In the genomic region with DNA sequence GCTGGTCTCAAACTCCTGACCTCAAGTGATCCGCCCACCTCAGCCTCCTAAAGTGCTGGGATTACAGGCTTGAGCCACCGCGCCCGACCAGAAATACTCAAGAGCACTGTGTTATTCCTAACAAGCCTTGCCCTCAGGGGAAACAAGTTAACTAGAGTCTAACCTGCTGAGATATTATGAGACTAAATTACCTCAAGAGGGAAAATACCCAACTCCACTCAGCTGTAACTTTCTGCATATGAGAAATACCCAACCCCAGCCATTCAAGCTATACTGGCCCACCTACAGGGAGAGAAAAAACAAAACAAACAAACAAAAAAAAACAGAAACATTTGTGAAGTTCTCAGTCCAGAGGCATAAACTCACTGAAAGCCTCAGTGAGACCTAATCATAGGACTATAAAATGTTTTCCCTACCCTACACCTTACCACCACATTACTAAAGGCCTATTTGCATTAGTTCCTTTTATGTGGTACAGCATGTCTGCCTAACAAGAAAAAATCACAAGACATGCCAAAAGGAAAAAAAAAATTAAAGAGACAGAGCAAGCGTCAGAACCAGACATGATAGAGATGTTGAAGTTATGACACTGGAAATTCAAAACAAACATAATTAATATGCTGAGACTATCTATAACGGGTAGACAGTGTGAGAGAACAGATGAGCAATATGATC, we compare ENCODE assay signal across 31 cellular contexts.
DNase-seq lines count a peak whose midpoint lies in the region; ATAC-seq, FAIRE-seq and TF ChIP-seq lines count a peak whose summit lies in the region.
"Had no signal": no experiment of that assay in that cellular context is flagged by ENCODE, and none has a peak within 500 bp of the region (broad histone marks: within the 10 kb centered on the region; RNA-seq: fewer than 3 reads in every experiment).

No MANE protein-coding gene starts in this region.

- H3K27me3 ChIP-seq in OCI-LY3 (ENCODE audit: low read depth, low read length): no peaks in the 10 kb centered on the region
- H3K27me3 ChIP-seq: adrenal gland, BE2C, body of pancreas, SJSA1, transverse colon had no signal

- DNase-seq in H54 (ENCODE audit: insufficient read length, low spot score) (no peak), RWPE1 (ENCODE audit: low spot score) (no peak), NCI-H2171 treated with DMSO at 0.1 percent for 48 hours (lab: John Stamatoyannopoulos, UW) (no peak)
- DNase-seq: activated CD4-positive, alpha-beta memory T cell treated with anti-CD3 and anti-CD28 coated beads for 36 hours; activated CD8-positive, alpha-beta memory T cell treated with anti-CD3 and anti-CD28 coated beads, Interleukin-2, amount 50 U/mL, for 4 hours; activated naive CD4-positive, alpha-beta T cell treated with anti-CD3 and anti-CD28 coated beads for 36 hours; adrenal gland; BE2C; body of pancreas; CD8-positive, alpha-beta memory T cell; cerebellar nuclear complex; DMS 273 treated with DMSO at 0.1 percent for 48 hours; EL; hippocampal formation; immature natural killer cell; left colon; mammary epithelial cell; NCI-H1092; NCI-H2029; NCI-H526 treated with DMSO at 0.1 percent for 48 hours; retina; stimulated activated CD4-positive, alpha-beta T cell treated with anti-CD3 and anti-CD28 coated beads, Interleukin-2, amount 100 ng/mL, for 24 hours; T-helper 1 cell; transverse colon had no signal

- no peaks in the 10 kb centered on the region for H3K79me2 ChIP-seq in OCI-LY3 (ENCODE audit: low read length)

- peak overlapping the region; percentile 58 for H3K27ac ChIP-seq in OCI-LY3 (ENCODE audit: low read length)
- H3K27ac ChIP-seq in RWPE1: no peak overlapping the region
- H3K27ac ChIP-seq: adrenal gland, body of pancreas, SJSA1, skin epidermis, transverse colon had no signal

- FAIRE-seq in H54 (lab: Jason Lieb, UNC): no peak

- peak overlapping the region; percentile 22 for H3K4me3 ChIP-seq in OCI-LY3 (ENCODE audit: low read length)
- H3K4me3 ChIP-seq: adrenal gland, body of pancreas, SJSA1, skin epidermis, transverse colon had no signal

- peak overlapping the region; percentile 13; the same call in 1 of the 2 replicates for H3K9ac ChIP-seq in OCI-LY3 (ENCODE audit: low read length)

- TF ChIP-seq CTCF in OCI-LY3 (IDR thresholded peaks at IDR 0.05; ENCODE audit: low read depth, low read length) (no peak), RWPE1 (conservative IDR thresholded peaks at IDR 0.05; ENCODE audit: low read depth) (no peak)

- ATAC-seq in GM18520 (IDR thresholded peaks at IDR 0.05; ENCODE audit: unreplicated experiment): peak; percentile 82
- ATAC-seq in GM21619 (IDR thresholded peaks at IDR 0.05; ENCODE audit: unreplicated experiment): peak; percentile 75
- ATAC-seq in HG02852 (IDR thresholded peaks at IDR 0.05; ENCODE audit: unreplicated experiment): peak; percentile 93
- no peak for ATAC-seq in GM21447 (IDR thresholded peaks at IDR 0.05; ENCODE audit: unreplicated experiment)
- ATAC-seq: body of pancreas, left colon had no signal

- H2AFZ ChIP-seq in OCI-LY3 (ENCODE audit: low read depth, low read length): 0 out of 2 replicates have a peak overlapping the region, but pooled peaks have one; percentile 35

- peaks cover 4% of the 10 kb centered on the region for H3K36me3 ChIP-seq in OCI-LY3 (replicated peaks; ENCODE audit: low read depth, low read length)
- H3K36me3 ChIP-seq: adrenal gland, BE2C, SJSA1, transverse colon had no signal

- POLR2A ChIA-PET in RWPE1 (lab: Yijun Ruan, JAX; ENCODE audit: low non-redundant PET): no interaction called here

- CTCF ChIA-PET in RWPE1 (lab: Yijun Ruan, JAX): no interaction called here

- TF ChIP-seq POLR2A in H54 (IDR thresholded peaks at IDR 0.05; ENCODE audit: low read depth, low read length): no peak

- peaks cover 5% of the 10 kb centered on the region; the same call in 1 of the 2 replicates for H3K9me3 ChIP-seq in OCI-LY3 (ENCODE audit: insufficient read depth, low read length)
- H3K9me3 ChIP-seq: adrenal gland, BE2C, SJSA1 had no signal

- peaks cover 12% of the 10 kb centered on the region for H3K4me1 ChIP-seq in OCI-LY3 (ENCODE audit: low read length)
- H3K4me1 ChIP-seq: adrenal gland, BE2C, body of pancreas, SJSA1, transverse colon had no signal

- H3K4me2 ChIP-seq in OCI-LY3 (ENCODE audit: low read length): peak overlapping the region; percentile 53

- H4K20me1 ChIP-seq in OCI-LY3 (ENCODE audit: insufficient read depth, low read length): no peaks in the 10 kb centered on the region
